ENCODE assay signal across 11 cellular contexts in the genomic region with DNA sequence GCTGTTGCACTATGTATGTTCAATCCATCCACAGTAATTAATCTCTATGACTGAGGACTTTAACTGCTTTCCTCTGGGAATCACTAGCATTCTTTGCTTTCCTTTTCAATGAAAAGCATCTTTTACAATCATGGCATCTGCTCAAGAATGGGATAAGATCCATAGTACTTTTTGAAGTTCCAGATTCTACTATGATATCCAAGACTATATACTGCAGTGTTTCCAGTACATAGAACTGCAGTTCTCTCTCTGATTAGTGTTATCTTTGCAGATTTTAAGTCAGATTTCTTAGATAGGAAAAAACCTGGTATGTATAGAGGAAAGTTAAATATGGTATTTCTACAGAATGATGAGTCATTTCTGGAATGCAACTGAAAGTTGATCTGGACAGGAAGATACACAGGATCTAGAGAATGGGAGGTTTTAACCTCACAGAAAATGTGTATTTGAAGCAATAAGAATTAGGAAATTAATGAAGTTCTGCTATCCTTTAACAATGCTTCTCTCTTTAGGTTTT.
A peak's percentile ranks its signal among the peaks of the same experiment; 100 is the strongest.
DNase-seq lines count a peak whose midpoint lies in the region; ATAC-seq and TF ChIP-seq lines count a peak whose summit lies in the region.
"Had no signal": no experiment of that assay in that cellular context is flagged by ENCODE, and none has a peak within 500 bp of the region (broad histone marks: within the 10 kb centered on the region; RNA-seq: fewer than 3 reads in every experiment).

No MANE protein-coding gene starts in this region.

- H3K27me3 ChIP-seq in RWPE2 (ENCODE audit: insufficient read depth, poor library complexity, severe bottlenecking), result no peaks in the 10 kb centered on the region

- H3K9me3 Mint-ChIP-seq in glutamatergic neuron (ENCODE audit: unreplicated experiment), result peaks cover 2% of the 10 kb centered on the region

- H3K36me3 Mint-ChIP-seq in glutamatergic neuron (ENCODE audit: unreplicated experiment), result no peaks in the 10 kb centered on the region

- H3K4me1 ChIP-seq in RWPE2 (ENCODE audit: insufficient read depth, poor library complexity, severe bottlenecking), result peaks cover 10% of the 10 kb centered on the region

- no peak overlapping the region for H3K27ac ChIP-seq in RWPE2 (ENCODE audit: poor library complexity, severe bottlenecking)

- ATAC-seq in HG02981 (IDR thresholded peaks at IDR 0.05; ENCODE audit: unreplicated experiment) (peak; percentile 96), RWPE2 (ENCODE audit: low read depth) (peak; percentile 90)
- ATAC-seq: HepG2 had no signal

- no peaks in the 10 kb centered on the region for H3K27me3 Mint-ChIP-seq in glutamatergic neuron (ENCODE audit: unreplicated experiment)
- H3K27me3 Mint-ChIP-seq: brain had no signal

- H3K36me3 ChIP-seq in RWPE2 (ENCODE audit: low read depth), result no peaks in the 10 kb centered on the region

- DNase-seq in SKM-1 (lab: John Stamatoyannopoulos, UW; ENCODE audit: unreplicated experiment), result peak; percentile 11
- DNase-seq in SKM-1 treated with dmso at 0.1 percent for 144 hours (lab: John Stamatoyannopoulos, UW; ENCODE audit: unreplicated experiment), result no peak
- DNase-seq in RWPE2 (ENCODE audit: low spot score), result no peak
- DNase-seq in glutamatergic neuron, result no peak
- DNase-seq in NK-92 treated with Interleukin-12 subunit alpha and Interleukin-12 subunit beta, amount 100 ng/mL, for 24 hours (lab: John Stamatoyannopoulos, UW), result no peak
- DNase-seq in superior temporal gyrus (ENCODE audit: extremely low spot score), result no peak
- no peak for DNase-seq in NCI-H2107 treated with DMSO at 0.1 percent for 48 hours (lab: John Stamatoyannopoulos, UW; ENCODE audit: unreplicated experiment)

- H3K9me3 ChIP-seq in RWPE2 (ENCODE audit: severe bottlenecking), result no peaks in the 10 kb centered on the region

- TF ChIP-seq CTCF in RWPE2 (IDR thresholded peaks at IDR 0.05; ENCODE audit: poor library complexity, severe bottlenecking), result no peak
- TF ChIP-seq CTCF in glutamatergic neuron (IDR thresholded peaks at IDR 0.05; ENCODE audit: partially characterized antibody, unreplicated experiment), result no peak

- no peak overlapping the region for H3K27ac Mint-ChIP-seq in glutamatergic neuron (ENCODE audit: unreplicated experiment)
- H3K27ac Mint-ChIP-seq: brain; T-helper 2 cell treated with Interferon-gamma antibody and Interleukin-4, amounts not matched to agents 5 μg/mL and 100 μg/mL, for 36 hours had no signal

- H3K4me3 ChIP-seq in RWPE2 (ENCODE audit: severe bottlenecking), result no peak overlapping the region

- no peak overlapping the region for H3K4me3 Mint-ChIP-seq in glutamatergic neuron (ENCODE audit: unreplicated experiment)
- H3K4me3 Mint-ChIP-seq: brain; T-helper 2 cell treated with Interferon-gamma antibody and Interleukin-4, amounts not matched to agents 5 μg/mL and 100 μg/mL, for 36 hours had no signal

- H3K4me1 Mint-ChIP-seq in glutamatergic neuron (ENCODE audit: low read depth, unreplicated experiment), result no peaks in the 10 kb centered on the region
